Comparison of ENCODE assay signal across 24 cellular contexts in genomic region chr7:23658831-23659427, GRCh38. TPM values are rescaled to one million over a fixed set of nuclear protein-coding genes. Genes with fewer than 3 reads are reported as not detected.
"Had no signal": no experiment of that assay in that cellular context is flagged by ENCODE, and none has a peak within 500 bp of the region (broad histone marks: within the 10 kb centered on the region; RNA-seq: fewer than 3 reads in every experiment).

No MANE protein-coding gene starts in this region.

- FAIRE-seq: islet of Langerhans, kidney, pancreas had no signal

- H3K27me3 Mint-ChIP-seq: stimulated activated naive CD8-positive, alpha-beta T cell treated with anti-CD3 and anti-CD28 coated beads, Interleukin-15, Interleukin-2, amounts not matched to agents 100 ng/mL and 50 ng/mL, for 24 hours; type B pancreatic cell had no signal

- H3K9me3 ChIP-seq: pancreas, prostate gland had no signal

- H3K4me1 Mint-ChIP-seq: immature natural killer cell; natural killer cell; stimulated activated effector memory CD8-positive, alpha-beta T cell treated with anti-CD3 and anti-CD28 coated beads, Interleukin-12 subunit alpha, Interleukin-12 subunit beta, amount 100 ng/mL, for 72 hours had no signal

- H3K27me3 ChIP-seq: left lung, pancreas, tibial nerve, uterus had no signal

- H3K36me3 Mint-ChIP-seq: stimulated activated effector memory CD8-positive, alpha-beta T cell treated with anti-CD3 and anti-CD28 coated beads, Interleukin-12 subunit alpha, Interleukin-12 subunit beta, amount 100 ng/mL, for 72 hours; type B pancreatic cell had no signal

- H3K27ac Mint-ChIP-seq: immature natural killer cell; natural killer cell; stimulated activated effector memory CD8-positive, alpha-beta T cell treated with anti-CD3 and anti-CD28 coated beads, Interleukin-12 subunit alpha, Interleukin-12 subunit beta, amount 100 ng/mL, for 72 hours; stimulated activated naive CD8-positive, alpha-beta T cell treated with anti-CD3 and anti-CD28 coated beads, Interleukin-15, Interleukin-2, amounts not matched to agents 100 ng/mL and 50 ng/mL, for 24 hours; type B pancreatic cell had no signal

- DNase-seq: hypothalamus; immature natural killer cell; kidney; left colon; left lung; lower lobe of right lung; mammary epithelial cell; mesenchymal stem cell; natural killer cell; pancreas; posterior cingulate gyrus; retina; right cardiac atrium; stimulated activated CD4-positive, alpha-beta T cell treated with anti-CD3 and anti-CD28 coated beads, Interleukin-4, amount 100 ng/mL, for 24 hours; stimulated activated naive CD4-positive, alpha-beta T cell; uterus had no signal

- H3K4me3 ChIP-seq: left lung, lower lobe of right lung, pancreas, prostate gland, skin epidermis, tibial nerve, uterus had no signal

- H3K4me3 Mint-ChIP-seq: immature natural killer cell; natural killer cell; stimulated activated effector memory CD8-positive, alpha-beta T cell treated with anti-CD3 and anti-CD28 coated beads, Interleukin-12 subunit alpha, Interleukin-12 subunit beta, amount 100 ng/mL, for 72 hours; stimulated activated naive CD8-positive, alpha-beta T cell treated with anti-CD3 and anti-CD28 coated beads, Interleukin-15, Interleukin-2, amounts not matched to agents 100 ng/mL and 50 ng/mL, for 24 hours; type B pancreatic cell had no signal

- H3K27ac ChIP-seq: left lung, lower lobe of right lung, pancreas, prostate gland, skin epidermis, tibial nerve, uterus had no signal

- ATAC-seq: left colon; left lung; lower lobe of right lung; natural killer cell; pancreas; right cardiac atrium; sciatic nerve; stimulated activated effector memory CD8-positive, alpha-beta T cell treated with anti-CD3 and anti-CD28 coated beads, Interleukin-12 subunit alpha, Interleukin-12 subunit beta, amount 100 ng/mL, for 72 hours had no signal

- H3K4me1 ChIP-seq: left lung, lower lobe of right lung, prostate gland, tibial nerve, uterus had no signal

- H3K36me3 ChIP-seq: left lung, lower lobe of right lung, pancreas, prostate gland, tibial nerve, uterus had no signal

RNA-seq across cellular contexts. Expression of gene STK31, which starts 51.1 kb away (rescaled TPM):
- polyA plus RNA-seq: immature natural killer cell, mammary epithelial cell had no signal
